Comparison of ENCODE assay signal across 15 cellular contexts in the genomic region with DNA sequence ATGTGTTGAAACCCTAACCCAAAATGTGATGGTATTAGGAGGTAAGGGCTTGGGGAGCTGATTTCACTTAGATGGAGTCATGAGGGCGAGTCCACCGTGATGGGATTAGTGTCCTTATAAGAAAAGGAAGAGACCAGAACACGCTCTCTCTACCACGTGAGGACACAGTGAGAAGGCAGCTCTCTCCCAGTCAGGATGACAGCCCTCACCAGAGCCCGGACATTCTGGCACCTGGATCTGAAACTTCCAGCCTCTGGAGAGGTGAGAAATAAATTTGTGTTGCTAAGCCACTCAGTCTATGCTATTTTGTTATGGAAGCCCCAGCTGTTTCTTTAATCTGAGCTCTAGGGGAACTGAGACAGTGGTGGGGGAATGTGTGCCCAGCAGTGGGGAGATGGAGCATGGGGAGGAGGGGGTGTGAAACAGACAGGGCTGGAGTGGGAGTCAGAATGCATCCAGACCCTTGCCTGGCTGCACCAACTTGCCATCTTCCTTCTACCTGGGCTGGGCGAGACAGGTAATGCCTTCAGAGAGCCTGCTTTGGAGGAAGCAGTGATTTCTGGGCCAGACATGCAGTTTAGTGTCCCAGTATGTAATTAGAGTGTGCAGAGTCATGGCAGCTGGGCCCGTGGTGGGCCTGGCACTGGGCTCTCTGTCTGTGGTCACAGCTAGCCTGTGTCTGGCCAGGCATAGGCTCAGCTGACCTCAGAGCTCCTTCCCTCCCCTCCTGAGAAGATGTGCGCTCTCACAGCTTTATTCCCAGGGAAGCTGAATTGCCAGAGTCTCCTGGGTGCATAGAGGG.
"Had no signal": no experiment of that assay in that cellular context is flagged by ENCODE, and none has a peak within 500 bp of the region (broad histone marks: within the 10 kb centered on the region; RNA-seq: fewer than 3 reads in every experiment).

No MANE protein-coding gene starts in this region.

- ATAC-seq: activated T-cell treated with anti-CD3 and anti-CD28 coated beads, Interleukin-2, amount 50 U/mL, for 4 hours; naive thymus-derived CD4-positive, alpha-beta T cell; right cardiac atrium; stimulated activated memory B cell treated with anti-CD40 and anti-IgM and Interleukin-4, amounts not matched to agents 10 μg/mL and 1 μg/mL and 100 μg/mL, for 72 hours; T-helper 17 cell; upper lobe of right lung; WTC11 had no signal

- H3K27me3 ChIP-seq: neutrophil, spleen, upper lobe of right lung had no signal

- H3K36me3 ChIP-seq: neutrophil, spleen, upper lobe of right lung had no signal

- H3K27ac ChIP-seq: neutrophil, spleen, upper lobe of right lung had no signal

- H3K4me1 ChIP-seq: upper lobe of right lung had no signal

- DNase-seq: activated CD4-positive, alpha-beta T cell treated with anti-CD3 and anti-CD28 coated beads, Interleukin-2, amount 10 ng/mL, durations not matched to agents 24 days and 14 days; activated gamma-delta T cell treated with Interleukin-2 at 50 U/mL for 16 hours; activated naive CD8-positive, alpha-beta T cell treated with anti-CD3 and anti-CD28 coated beads, Interleukin-2, amount 10 ng/mL, durations not matched to agents 7 days and 5 days; activated T-cell treated with anti-CD3 and anti-CD28 coated beads, Interleukin-2, amount 50 U/mL, for 4 hours; kidney glomerular epithelial cell; naive thymus-derived CD4-positive, alpha-beta T cell; right cardiac atrium; spleen; stimulated activated CD4-positive, alpha-beta T cell treated with anti-CD3 and anti-CD28 coated beads, Interleukin-1b, Interleukin-23, amount 100 ng/mL, for 48 hours; T-helper 17 cell; upper lobe of right lung had no signal

- H3K9me3 ChIP-seq: neutrophil, spleen, upper lobe of right lung had no signal

- H3K4me3 ChIP-seq: lung, spleen, upper lobe of right lung had no signal
